6 cellular contexts compared by ENCODE assay signal in the genomic region with DNA sequence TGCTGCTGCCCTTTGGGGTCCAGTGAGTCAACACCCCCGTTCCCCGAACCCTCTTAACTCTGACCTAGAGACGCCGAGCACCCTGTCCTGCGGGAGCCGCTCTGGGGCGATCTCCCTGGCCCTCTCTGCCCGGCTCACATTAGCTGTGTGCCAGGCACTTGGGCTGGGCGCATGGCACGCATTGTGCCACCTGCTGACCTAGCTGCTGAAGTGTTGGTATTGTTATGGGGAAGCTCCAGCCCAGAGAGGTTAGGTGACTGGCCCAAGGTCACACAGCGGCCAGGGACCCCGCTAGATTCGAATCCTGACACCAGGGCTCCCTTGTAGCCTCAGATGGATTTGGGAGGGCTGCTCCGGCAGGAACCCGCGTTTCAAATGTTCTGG. TPM values are rescaled to one million over a fixed set of nuclear protein-coding genes. Genes with fewer than 3 reads are reported as not detected.
DNase-seq lines count a peak whose midpoint lies in the region; ATAC-seq and TF ChIP-seq lines count a peak whose summit lies in the region.

No MANE protein-coding gene starts in this region.

- no peak for TF ChIP-seq CTCF in brain (conservative IDR thresholded peaks at IDR 0.05)
- no peak for TF ChIP-seq CTCF in nephron (IDR thresholded peaks at IDR 0.05; ENCODE audit: unreplicated experiment in 3 of 3)

- H3K27ac Mint-ChIP-seq in brain (peak overlapping the region in 4 of 5 experiments; percentile 41 to 99 (median 71)), nephron (peak overlapping the region in 2 of 3 experiments; percentile 76 to 96)

- H3K9me3 Mint-ChIP-seq in brain (no peaks in the 10 kb centered on the region), nephron (no peaks in the 10 kb centered on the region)

- peak overlapping the region; percentile 93 to 96 (median 95) for H3K4me3 Mint-ChIP-seq in brain
- peak overlapping the region; percentile 94 to 97 (median 96) for H3K4me3 Mint-ChIP-seq in nephron

- DNase-seq in HT-29 (ENCODE audit: low spot score) (peak; percentile 17), dedifferentiated amniotic fluid mesenchymal stem cell (ENCODE audit: extremely low spot score) (no peak), NCI-H226 (no peak)

- H3K36me3 Mint-ChIP-seq in brain (no peaks in the 10 kb centered on the region), nephron (ENCODE audit: low read depth) (no peaks in the 10 kb centered on the region)

- H3K27me3 Mint-ChIP-seq in brain (peaks cover 3% of the 10 kb centered on the region), nephron (ENCODE audit: low read depth) (peaks cover 5% of the 10 kb centered on the region)

- TF ChIP-seq POLR2A in GM18505 (IDR thresholded peaks at IDR 0.05; ENCODE audit: borderline replicate concordance, extremely low read depth, insufficient read depth, insufficient read length), result no peak

- ATAC-seq in GM18505 (IDR thresholded peaks at IDR 0.05; ENCODE audit: unreplicated experiment), result no peak

- H3K4me1 Mint-ChIP-seq in brain (peaks cover 54% of the 10 kb centered on the region), nephron (peaks cover 24% of the 10 kb centered on the region)

RNA-seq across cellular contexts. Expression of gene HSD17B1, which starts 1.1 kb away (rescaled TPM):
- 0.91 and 1.7 TPM in 2 replicates for total RNA-seq in HT-29 (2014; rRNA removed; shearing (Covaris generic))
- polyA plus RNA-seq in brain (ENCODE audit: insufficient read depth, low read depth, low replicate concordance), result 0.97 TPM

RNA-seq across cellular contexts. Expression of gene COASY, which starts 8.1 kb away (rescaled TPM):
- total RNA-seq in HT-29 (2014; rRNA removed; shearing (Covaris generic)), result 82.1 and 103 TPM in 2 replicates
- 116 TPM for polyA plus RNA-seq in brain (ENCODE audit: insufficient read depth, low read depth, low replicate concordance)

RNA-seq across cellular contexts. Expression of gene MLX, which starts 13.0 kb away (rescaled TPM):
- total RNA-seq in HT-29 (2014; rRNA removed; shearing (Covaris generic)), result 55.9 and 63.1 TPM in 2 replicates
- 49.5 TPM for polyA plus RNA-seq in brain (ENCODE audit: insufficient read depth, low read depth, low replicate concordance)

RNA-seq across cellular contexts. Expression of gene NAGLU, which starts 17.8 kb away (rescaled TPM):
- 54.9 and 65.5 TPM in 2 replicates for total RNA-seq in HT-29 (2014; rRNA removed; shearing (Covaris generic))
- polyA plus RNA-seq in brain (ENCODE audit: insufficient read depth, low read depth, low replicate concordance), result 16.6 TPM

RNA-seq across cellular contexts. Expression of gene PSMC3IP, which starts 23.7 kb away (rescaled TPM):
- total RNA-seq in HT-29 (2014; rRNA removed; shearing (Covaris generic)), result 12.4 and 16.0 TPM in 2 replicates
- 23.6 TPM for polyA plus RNA-seq in brain (ENCODE audit: insufficient read depth, low read depth, low replicate concordance)
